Comparison of ENCODE assay signal across 2 cellular contexts in genomic region chr6:680204-680603, GRCh38.
TF ChIP-seq lines count a peak whose summit lies in the region.

No MANE protein-coding gene starts in this region.

TF ChIP-seq in IMR-90, 13 proteins besides CTCF, POLR2A, EP300 and RAD21 (continued from another document):
- TF ChIP-seq ELK1 (IDR thresholded peaks at IDR 0.05; ENCODE audit: borderline replicate concordance, low read depth, low read length) (no peak), SMC3 (IDR thresholded peaks at IDR 0.05; ENCODE audit: low read depth, low read length) (no peak), MAZ (IDR thresholded peaks at IDR 0.05; ENCODE audit: borderline replicate concordance, low read depth, low read length) (no peak), FOS (IDR thresholded peaks at IDR 0.05; ENCODE audit: low read depth, low read length) (no peak), USF2 (IDR thresholded peaks at IDR 0.05; ENCODE audit: low read depth, low read length) (no peak), CEBPB (IDR thresholded peaks at IDR 0.05; ENCODE audit: low read depth, low read length) (no peak), NFE2L2 (IDR thresholded peaks at IDR 0.05; ENCODE audit: low read depth, low read length) (no peak), CHD1 (IDR thresholded peaks at IDR 0.05; ENCODE audit: low read depth, low read length) (no peak), MXI1 (IDR thresholded peaks at IDR 0.05; ENCODE audit: borderline replicate concordance, low read depth, low read length) (no peak), MAFK (IDR thresholded peaks at IDR 0.05; ENCODE audit: low read depth, low read length) (no peak)

TF ChIP-seq in WTC11, 78 proteins besides CTCF, POLR2A, EP300 and RAD21 (continued from another document):
- TF ChIP-seq ZBTB21 (CRISPR knock-in tag; IDR thresholded peaks at IDR 0.05; ENCODE audit: borderline replicate concordance) (no peak), CDX4 (CRISPR knock-in tag; IDR thresholded peaks at IDR 0.05; ENCODE audit: borderline replicate concordance) (no peak), RELA (CRISPR knock-in tag; IDR thresholded peaks at IDR 0.05; ENCODE audit: borderline replicate concordance) (no peak), ZNF512 (CRISPR knock-in tag; IDR thresholded peaks at IDR 0.05; ENCODE audit: borderline replicate concordance) (no peak), ERG (CRISPR knock-in tag; IDR thresholded peaks at IDR 0.05) (no peak)
